In the genomic region with DNA sequence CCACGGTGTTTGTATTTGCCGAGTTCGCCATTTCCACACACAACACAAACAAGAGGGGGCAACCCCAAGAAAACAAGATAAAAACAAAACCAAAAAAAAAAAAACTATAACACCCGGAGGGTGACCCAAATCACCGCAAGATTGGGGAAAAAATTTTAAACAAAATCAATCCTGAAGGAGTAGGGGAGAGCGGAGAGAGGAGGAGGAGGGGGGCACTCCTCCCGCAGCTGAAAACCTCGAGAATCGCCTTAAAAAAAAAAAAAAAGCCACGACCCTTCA, we compare ENCODE assay signal across 1 cellular context.
A peak's percentile ranks its signal among the peaks of the same experiment; 100 is the strongest.
TF ChIP-seq lines count a peak whose summit lies in the region.

No MANE protein-coding gene starts in this region.

TF ChIP-seq in GM12878, 131 proteins besides CTCF, POLR2A, EP300 and RAD21 (continued from another document):
- TF ChIP-seq SMARCA5 (IDR thresholded peaks at IDR 0.05) (no peak), HDAC6 (IDR thresholded peaks at IDR 0.05; ENCODE audit: unreplicated experiment) (no peak), ATF7 (IDR thresholded peaks at IDR 0.05; ENCODE audit: low read depth) (no peak), SPI1 (IDR thresholded peaks at IDR 0.05; ENCODE audit: borderline replicate concordance, insufficient read depth, low read depth, low read length) (no peak), TCF3 (IDR thresholded peaks at IDR 0.05; ENCODE audit: borderline replicate concordance, insufficient read depth, low read depth, low read length) (no peak), HDGF (IDR thresholded peaks at IDR 0.05) (0 out of 2 replicates have a peak, but pooled peaks have one; percentile 17), NR2C1 (IDR thresholded peaks at IDR 0.05) (no peak), JUNB (IDR thresholded peaks at IDR 0.05) (peak; percentile 10; the same call in 1 of the 2 replicates), PAX8 (IDR thresholded peaks at IDR 0.05) (no peak), CREB1 (IDR thresholded peaks at IDR 0.05; ENCODE audit: low read depth) (no peak), ASH2L (IDR thresholded peaks at IDR 0.05; ENCODE audit: borderline replicate concordance, low read depth) (0 out of 2 replicates have a peak, but pooled peaks have one; percentile 64), ESRRA (IDR thresholded peaks at IDR 0.05; ENCODE audit: low read length) (no peak), ZSCAN29 (IDR thresholded peaks at IDR 0.05) (no peak), SUPT20H (IDR thresholded peaks at IDR 0.05; ENCODE audit: borderline replicate concordance, control insufficient read depth, low read depth, low read length) (no peak), TCF7 (IDR thresholded peaks at IDR 0.05; ENCODE audit: borderline replicate concordance) (no peak), EED (IDR thresholded peaks at IDR 0.05; ENCODE audit: low read depth) (no peak), BACH1 (IDR thresholded peaks at IDR 0.05; ENCODE audit: borderline replicate concordance) (no peak), KLF5 (IDR thresholded peaks at IDR 0.05; ENCODE audit: partially characterized antibody) (peak; percentile 54), BRCA1 (IDR thresholded peaks at IDR 0.05; ENCODE audit: low read depth, low read length) (no peak), TAF1 (IDR thresholded peaks at IDR 0.05; ENCODE audit: borderline replicate concordance, low read depth, low read length) (no peak)
- TF ChIP-seq, protein P1, sequence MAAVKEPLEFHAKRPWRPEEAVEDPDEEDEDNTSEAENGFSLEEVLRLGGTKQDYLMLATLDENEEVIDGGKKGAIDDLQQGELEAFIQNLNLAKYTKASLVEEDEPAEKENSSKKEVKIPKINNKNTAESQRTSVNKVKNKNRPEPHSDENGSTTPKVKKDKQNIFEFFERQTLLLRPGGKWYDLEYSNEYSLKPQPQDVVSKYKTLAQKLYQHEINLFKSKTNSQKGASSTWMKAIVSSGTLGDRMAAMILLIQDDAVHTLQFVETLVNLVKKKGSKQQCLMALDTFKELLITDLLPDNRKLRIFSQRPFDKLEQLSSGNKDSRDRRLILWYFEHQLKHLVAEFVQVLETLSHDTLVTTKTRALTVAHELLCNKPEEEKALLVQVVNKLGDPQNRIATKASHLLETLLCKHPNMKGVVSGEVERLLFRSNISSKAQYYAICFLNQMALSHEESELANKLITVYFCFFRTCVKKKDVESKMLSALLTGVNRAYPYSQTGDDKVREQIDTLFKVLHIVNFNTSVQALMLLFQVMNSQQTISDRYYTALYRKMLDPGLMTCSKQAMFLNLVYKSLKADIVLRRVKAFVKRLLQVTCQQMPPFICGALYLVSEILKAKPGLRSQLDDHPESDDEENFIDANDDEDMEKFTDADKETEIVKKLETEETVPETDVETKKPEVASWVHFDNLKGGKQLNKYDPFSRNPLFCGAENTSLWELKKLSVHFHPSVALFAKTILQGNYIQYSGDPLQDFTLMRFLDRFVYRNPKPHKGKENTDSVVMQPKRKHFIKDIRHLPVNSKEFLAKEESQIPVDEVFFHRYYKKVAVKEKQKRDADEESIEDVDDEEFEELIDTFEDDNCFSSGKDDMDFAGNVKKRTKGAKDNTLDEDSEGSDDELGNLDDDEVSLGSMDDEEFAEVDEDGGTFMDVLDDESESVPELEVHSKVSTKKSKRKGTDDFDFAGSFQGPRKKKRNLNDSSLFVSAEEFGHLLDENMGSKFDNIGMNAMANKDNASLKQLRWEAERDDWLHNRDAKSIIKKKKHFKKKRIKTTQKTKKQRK (IDR thresholded peaks at IDR 0.05; ENCODE audit: low read depth, low read length) = no peak
- TF ChIP-seq, protein P2, sequence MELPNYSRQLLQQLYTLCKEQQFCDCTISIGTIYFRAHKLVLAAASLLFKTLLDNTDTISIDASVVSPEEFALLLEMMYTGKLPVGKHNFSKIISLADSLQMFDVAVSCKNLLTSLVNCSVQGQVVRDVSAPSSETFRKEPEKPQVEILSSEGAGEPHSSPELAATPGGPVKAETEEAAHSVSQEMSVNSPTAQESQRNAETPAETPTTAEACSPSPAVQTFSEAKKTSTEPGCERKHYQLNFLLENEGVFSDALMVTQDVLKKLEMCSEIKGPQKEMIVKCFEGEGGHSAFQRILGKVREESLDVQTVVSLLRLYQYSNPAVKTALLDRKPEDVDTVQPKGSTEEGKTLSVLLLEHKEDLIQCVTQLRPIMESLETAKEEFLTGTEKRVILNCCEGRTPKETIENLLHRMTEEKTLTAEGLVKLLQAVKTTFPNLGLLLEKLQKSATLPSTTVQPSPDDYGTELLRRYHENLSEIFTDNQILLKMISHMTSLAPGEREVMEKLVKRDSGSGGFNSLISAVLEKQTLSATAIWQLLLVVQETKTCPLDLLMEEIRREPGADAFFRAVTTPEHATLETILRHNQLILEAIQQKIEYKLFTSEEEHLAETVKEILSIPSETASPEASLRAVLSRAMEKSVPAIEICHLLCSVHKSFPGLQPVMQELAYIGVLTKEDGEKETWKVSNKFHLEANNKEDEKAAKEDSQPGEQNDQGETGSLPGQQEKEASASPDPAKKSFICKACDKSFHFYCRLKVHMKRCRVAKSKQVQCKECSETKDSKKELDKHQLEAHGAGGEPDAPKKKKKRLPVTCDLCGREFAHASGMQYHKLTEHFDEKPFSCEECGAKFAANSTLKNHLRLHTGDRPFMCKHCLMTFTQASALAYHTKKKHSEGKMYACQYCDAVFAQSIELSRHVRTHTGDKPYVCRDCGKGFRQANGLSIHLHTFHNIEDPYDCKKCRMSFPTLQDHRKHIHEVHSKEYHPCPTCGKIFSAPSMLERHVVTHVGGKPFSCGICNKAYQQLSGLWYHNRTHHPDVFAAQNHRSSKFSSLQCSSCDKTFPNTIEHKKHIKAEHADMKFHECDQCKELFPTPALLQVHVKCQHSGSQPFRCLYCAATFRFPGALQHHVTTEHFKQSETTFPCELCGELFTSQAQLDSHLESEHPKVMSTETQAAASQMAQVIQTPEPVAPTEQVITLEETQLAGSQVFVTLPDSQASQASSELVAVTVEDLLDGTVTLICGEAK (IDR thresholded peaks at IDR 0.05; ENCODE audit: borderline replicate concordance) = no peak
- TF ChIP-seq, protein P3, sequence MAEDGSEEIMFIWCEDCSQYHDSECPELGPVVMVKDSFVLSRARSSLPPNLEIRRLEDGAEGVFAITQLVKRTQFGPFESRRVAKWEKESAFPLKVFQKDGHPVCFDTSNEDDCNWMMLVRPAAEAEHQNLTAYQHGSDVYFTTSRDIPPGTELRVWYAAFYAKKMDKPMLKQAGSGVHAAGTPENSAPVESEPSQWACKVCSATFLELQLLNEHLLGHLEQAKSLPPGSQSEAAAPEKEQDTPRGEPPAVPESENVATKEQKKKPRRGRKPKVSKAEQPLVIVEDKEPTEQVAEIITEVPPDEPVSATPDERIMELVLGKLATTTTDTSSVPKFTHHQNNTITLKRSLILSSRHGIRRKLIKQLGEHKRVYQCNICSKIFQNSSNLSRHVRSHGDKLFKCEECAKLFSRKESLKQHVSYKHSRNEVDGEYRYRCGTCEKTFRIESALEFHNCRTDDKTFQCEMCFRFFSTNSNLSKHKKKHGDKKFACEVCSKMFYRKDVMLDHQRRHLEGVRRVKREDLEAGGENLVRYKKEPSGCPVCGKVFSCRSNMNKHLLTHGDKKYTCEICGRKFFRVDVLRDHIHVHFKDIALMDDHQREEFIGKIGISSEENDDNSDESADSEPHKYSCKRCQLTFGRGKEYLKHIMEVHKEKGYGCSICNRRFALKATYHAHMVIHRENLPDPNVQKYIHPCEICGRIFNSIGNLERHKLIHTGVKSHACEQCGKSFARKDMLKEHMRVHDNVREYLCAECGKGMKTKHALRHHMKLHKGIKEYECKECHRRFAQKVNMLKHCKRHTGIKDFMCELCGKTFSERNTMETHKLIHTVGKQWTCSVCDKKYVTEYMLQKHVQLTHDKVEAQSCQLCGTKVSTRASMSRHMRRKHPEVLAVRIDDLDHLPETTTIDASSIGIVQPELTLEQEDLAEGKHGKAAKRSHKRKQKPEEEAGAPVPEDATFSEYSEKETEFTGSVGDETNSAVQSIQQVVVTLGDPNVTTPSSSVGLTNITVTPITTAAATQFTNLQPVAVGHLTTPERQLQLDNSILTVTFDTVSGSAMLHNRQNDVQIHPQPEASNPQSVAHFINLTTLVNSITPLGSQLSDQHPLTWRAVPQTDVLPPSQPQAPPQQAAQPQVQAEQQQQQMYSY (CRISPR knock-in tag; IDR thresholded peaks at IDR 0.05) = no peak
- TF ChIP-seq, protein P4, sequence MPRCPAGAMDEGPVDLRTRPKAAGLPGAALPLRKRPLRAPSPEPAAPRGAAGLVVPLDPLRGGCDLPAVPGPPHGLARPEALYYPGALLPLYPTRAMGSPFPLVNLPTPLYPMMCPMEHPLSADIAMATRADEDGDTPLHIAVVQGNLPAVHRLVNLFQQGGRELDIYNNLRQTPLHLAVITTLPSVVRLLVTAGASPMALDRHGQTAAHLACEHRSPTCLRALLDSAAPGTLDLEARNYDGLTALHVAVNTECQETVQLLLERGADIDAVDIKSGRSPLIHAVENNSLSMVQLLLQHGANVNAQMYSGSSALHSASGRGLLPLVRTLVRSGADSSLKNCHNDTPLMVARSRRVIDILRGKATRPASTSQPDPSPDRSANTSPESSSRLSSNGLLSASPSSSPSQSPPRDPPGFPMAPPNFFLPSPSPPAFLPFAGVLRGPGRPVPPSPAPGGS (IDR thresholded peaks at IDR 0.05; ENCODE audit: borderline replicate concordance, insufficient read depth, low read depth, low read length, poor library complexity, severe bottlenecking) = no peak
- TF ChIP-seq, protein P5, sequence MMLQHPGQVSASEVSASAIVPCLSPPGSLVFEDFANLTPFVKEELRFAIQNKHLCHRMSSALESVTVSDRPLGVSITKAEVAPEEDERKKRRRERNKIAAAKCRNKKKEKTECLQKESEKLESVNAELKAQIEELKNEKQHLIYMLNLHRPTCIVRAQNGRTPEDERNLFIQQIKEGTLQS (IDR thresholded peaks at IDR 0.05; ENCODE audit: borderline replicate concordance, extremely low read depth, low read depth, low read length) = no peak
- TF ChIP-seq, protein P6, sequence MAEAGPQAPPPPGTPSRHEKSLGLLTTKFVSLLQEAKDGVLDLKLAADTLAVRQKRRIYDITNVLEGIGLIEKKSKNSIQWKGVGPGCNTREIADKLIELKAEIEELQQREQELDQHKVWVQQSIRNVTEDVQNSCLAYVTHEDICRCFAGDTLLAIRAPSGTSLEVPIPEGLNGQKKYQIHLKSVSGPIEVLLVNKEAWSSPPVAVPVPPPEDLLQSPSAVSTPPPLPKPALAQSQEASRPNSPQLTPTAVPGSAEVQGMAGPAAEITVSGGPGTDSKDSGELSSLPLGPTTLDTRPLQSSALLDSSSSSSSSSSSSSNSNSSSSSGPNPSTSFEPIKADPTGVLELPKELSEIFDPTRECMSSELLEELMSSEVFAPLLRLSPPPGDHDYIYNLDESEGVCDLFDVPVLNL (IDR thresholded peaks at IDR 0.05; ENCODE audit: low read depth, low read length) = no peak
- TF ChIP-seq, protein P7, sequence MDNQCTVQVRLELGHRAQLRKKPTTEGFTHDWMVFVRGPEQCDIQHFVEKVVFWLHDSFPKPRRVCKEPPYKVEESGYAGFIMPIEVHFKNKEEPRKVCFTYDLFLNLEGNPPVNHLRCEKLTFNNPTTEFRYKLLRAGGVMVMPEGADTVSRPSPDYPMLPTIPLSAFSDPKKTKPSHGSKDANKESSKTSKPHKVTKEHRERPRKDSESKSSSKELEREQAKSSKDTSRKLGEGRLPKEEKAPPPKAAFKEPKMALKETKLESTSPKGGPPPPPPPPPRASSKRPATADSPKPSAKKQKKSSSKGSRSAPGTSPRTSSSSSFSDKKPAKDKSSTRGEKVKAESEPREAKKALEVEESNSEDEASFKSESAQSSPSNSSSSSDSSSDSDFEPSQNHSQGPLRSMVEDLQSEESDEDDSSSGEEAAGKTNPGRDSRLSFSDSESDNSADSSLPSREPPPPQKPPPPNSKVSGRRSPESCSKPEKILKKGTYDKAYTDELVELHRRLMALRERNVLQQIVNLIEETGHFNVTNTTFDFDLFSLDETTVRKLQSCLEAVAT (IDR thresholded peaks at IDR 0.05) = peak; percentile 92
